In the genomic region with DNA sequence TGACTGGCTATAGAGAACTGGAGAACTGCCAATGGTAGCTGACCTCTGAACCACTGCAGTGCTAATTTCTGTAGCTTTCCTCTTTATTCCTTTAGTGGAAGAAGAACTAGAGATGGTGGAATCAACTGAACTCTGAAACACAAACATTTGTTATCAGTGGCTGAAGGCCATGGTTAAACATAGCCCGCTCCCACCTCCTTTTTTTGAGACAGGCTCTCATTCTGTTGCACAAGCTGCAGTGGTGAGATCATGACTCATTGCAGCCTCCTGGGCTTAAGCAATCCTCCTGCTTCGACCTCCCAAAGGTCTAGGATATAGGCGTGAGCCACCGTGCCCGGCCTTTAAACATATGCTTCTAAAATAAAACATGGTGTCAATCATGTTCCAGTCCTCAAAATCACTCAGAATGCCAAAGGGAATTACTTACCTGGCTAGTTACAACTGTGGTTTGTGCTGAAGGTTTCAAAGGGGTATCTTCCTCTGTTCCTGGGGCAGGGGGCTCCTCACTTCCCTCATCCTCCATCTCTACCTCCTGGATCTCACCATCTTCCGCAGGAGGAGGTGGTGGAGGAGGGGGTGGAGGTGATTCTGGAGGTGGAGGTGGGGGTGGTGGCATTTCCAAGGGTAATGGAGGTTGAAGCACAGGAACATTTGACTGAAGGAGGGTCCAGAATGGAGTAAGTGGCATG, we compare ENCODE assay signal across 9 cellular contexts. TPM values are rescaled to one million over a fixed set of nuclear protein-coding genes. Genes with fewer than 3 reads are reported as not detected.
DNase-seq lines count a peak whose midpoint lies in the region; ATAC-seq and TF ChIP-seq lines count a peak whose summit lies in the region.
"Had no signal": no experiment of that assay in that cellular context is flagged by ENCODE, and none has a peak within 500 bp of the region (broad histone marks: within the 10 kb centered on the region; RNA-seq: fewer than 3 reads in every experiment).

No MANE protein-coding gene starts in this region.

- ATAC-seq in gastroesophageal sphincter (peak; percentile 68), gastrocnemius medialis (peak; percentile 67 to 95), GM18505 (IDR thresholded peaks at IDR 0.05; ENCODE audit: unreplicated experiment) (no peak), HG03025 (IDR thresholded peaks at IDR 0.05; ENCODE audit: low FRiP score, unreplicated experiment) (no peak), GM19397 (IDR thresholded peaks at IDR 0.05; ENCODE audit: unreplicated experiment) (no peak)

- intact Hi-C loops in gastrocnemius medialis (cut with DNase I; ENCODE audit: low total_unique reads): loop anchor here (5.0 kb wide), 1 partner anchor 128 kb away; no protein-coding TSS in a partner anchor

- H3K4me1 ChIP-seq in gastroesophageal sphincter (peaks cover 0 to 17% (median 0%) of the 10 kb centered on the region in 3 donors), gastrocnemius medialis (peaks cover 10 to 15% of the 10 kb centered on the region in 2 donors)

- H3K27me3 ChIP-seq in gastroesophageal sphincter (no peaks in the 10 kb centered on the region), gastrocnemius medialis (no peaks in the 10 kb centered on the region)

- TF ChIP-seq POLR2A in gastroesophageal sphincter (IDR thresholded peaks at IDR 0.05) (no peak), gastrocnemius medialis (IDR thresholded peaks at IDR 0.05) (no peak), GM18505 (IDR thresholded peaks at IDR 0.05; ENCODE audit: borderline replicate concordance, extremely low read depth, insufficient read depth, insufficient read length) (no peak)

- WGBS in gastroesophageal sphincter (ENCODE audit: low coverage in 1 of 2), 2 donors: 33 to 100% methylated on average over 2 to 5 of the region's 6 CpGs

- H3K9me3 ChIP-seq in gastroesophageal sphincter (no peaks in the 10 kb centered on the region), gastrocnemius medialis (no peaks in the 10 kb centered on the region)

- H3K27ac ChIP-seq in gastroesophageal sphincter (peak overlapping the region in 3 of 4 donors; percentile 29 to 55 (median 33)), gastrocnemius medialis (peak overlapping the region; percentile 70 to 72 (median 72))

- H3K4me3 ChIP-seq in gastroesophageal sphincter (no peak overlapping the region), gastrocnemius medialis (no peak overlapping the region)

- in situ Hi-C loops in gastrocnemius medialis (cut with MboI; ENCODE audit: low sequenced_read_pairs in 4 of 4): no loop called here

- TF ChIP-seq CTCF in gastroesophageal sphincter (IDR thresholded peaks at IDR 0.05) (no peak), gastrocnemius medialis (IDR thresholded peaks at IDR 0.05 in 4 of 5, conservative IDR thresholded peaks at IDR 0.05 in 1 of 5) (no peak)

- H3K36me3 ChIP-seq in gastroesophageal sphincter (peaks cover 0 to 99% of the 10 kb centered on the region in 2 donors), gastrocnemius medialis (peaks cover 3 to 95% of the 10 kb centered on the region in 2 donors)

- DNase-seq in HCEC 1CT: peak; percentile 53
- DNase-seq in RPMI7951 (ENCODE audit: low read depth): peak; percentile 37
- peak; percentile 14 to 57 for DNase-seq in gastrocnemius medialis
- DNase-seq: NCI-H2171, substantia nigra had no signal

- no peak for TF ChIP-seq EP300 in gastroesophageal sphincter (IDR thresholded peaks at IDR 0.05)

RNA-seq across cellular contexts. Expression of a gene that starts 9.0 kb away (rescaled TPM):
- 0.29 and 0.48 TPM in 2 replicates for total RNA-seq in RPMI7951 (2014; rRNA removed; shearing (Covaris generic))
- total RNA-seq in gastroesophageal sphincter (1 to 10 TPM in 2 of 4 donors, under 1 TPM in 1, not detected in 1; 0.81 to 2.3 (median 1.2) TPM), gastrocnemius medialis (not detected)

RNA-seq across cellular contexts. Expression of a gene that starts 43.0 kb away (rescaled TPM):
- total RNA-seq in RPMI7951 (2014; rRNA removed; shearing (Covaris generic)): 24.0 and 27.0 TPM in 2 replicates
- total RNA-seq in gastroesophageal sphincter (100 to 1,000 TPM in 2 of 4 donors, 10 to 100 TPM in 2; 44.0 to 111 (median 85.9) TPM), gastrocnemius medialis (100 to 1,000 TPM in 1 of 4 donors, 10 to 100 TPM in 3; 24.7 to 108 (median 35.2) TPM)

Comparison
In these comparisons a context has a peak if more than half of its experiments do, and no peak if none do; other contexts are left out.
1. ATAC-seq: peak in gastroesophageal sphincter (single experiment) and gastrocnemius medialis (2 of 2); none in GM18505 (single experiment), HG03025 (single experiment) and GM19397 (single experiment).
2. Peak in every context shown above with its lines, with median percentiles within 50 percentile points of each other: DNase-seq.